1 cellular context compared by ENCODE assay signal in the genomic region with DNA sequence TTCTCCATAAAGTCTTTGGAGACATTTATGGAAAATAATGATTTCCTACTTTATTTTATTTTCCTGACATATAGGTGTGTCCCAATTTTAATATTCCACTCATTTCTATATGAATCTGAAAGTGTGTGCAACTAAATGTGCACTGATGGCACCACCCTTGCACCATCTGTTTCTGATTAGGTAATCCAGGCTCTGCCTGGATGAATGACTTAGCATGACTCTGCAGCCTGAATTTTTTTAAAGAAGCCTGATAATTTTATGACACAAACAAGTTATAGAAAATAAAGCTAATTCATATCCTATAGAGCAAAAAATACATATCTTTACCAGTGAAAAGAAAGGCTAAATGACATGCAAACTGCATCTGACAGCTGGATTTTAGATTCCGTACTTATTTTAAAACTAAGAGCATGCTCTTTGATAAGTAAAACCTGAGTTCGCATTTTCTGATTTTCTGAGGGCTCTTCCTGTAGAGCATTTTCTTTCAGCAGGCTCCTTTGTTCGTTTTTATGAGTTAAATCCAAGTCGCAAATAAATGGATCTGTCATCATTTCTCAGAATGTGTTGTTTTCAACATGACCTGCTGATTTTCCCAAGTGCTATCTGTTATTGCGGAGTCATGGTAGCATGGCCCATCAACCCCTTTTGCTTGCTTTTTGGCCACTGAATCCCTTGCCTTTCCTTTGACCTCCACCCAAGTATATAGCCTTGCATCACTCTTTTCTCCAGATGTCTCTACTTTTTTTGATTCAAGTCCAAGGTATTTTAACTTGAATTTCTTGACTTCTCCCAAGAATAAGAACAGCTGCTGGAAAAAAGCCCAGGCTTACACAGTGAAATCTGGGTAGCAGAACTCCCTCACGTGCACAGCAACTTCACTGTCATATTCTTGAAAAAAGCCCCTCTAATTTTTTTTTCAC.
TF ChIP-seq lines count a peak whose summit lies in the region.

No MANE protein-coding gene starts in this region.

TF ChIP-seq in K562, 482 proteins besides CTCF, POLR2A, EP300 and RAD21 (continued from another document and continues in another):
- TF ChIP-seq MGA (IDR thresholded peaks at IDR 0.05): peak; percentile 75
- TF ChIP-seq IFI16 (CRISPR knock-in tag; IDR thresholded peaks at IDR 0.05): no peak
- TF ChIP-seq ZNF280B (CRISPR knock-in tag; IDR thresholded peaks at IDR 0.05): no peak
- peak; percentile 60 for TF ChIP-seq ZFP36 (IDR thresholded peaks at IDR 0.05; ENCODE audit: low read depth, low read length, partially characterized antibody)
- TF ChIP-seq SAFB (IDR thresholded peaks at IDR 0.05; ENCODE audit: borderline replicate concordance, low read depth, low read length): no peak
- TF ChIP-seq ZNF408 (CRISPR knock-in tag; IDR thresholded peaks at IDR 0.05; ENCODE audit: low read depth): no peak
- no peak for TF ChIP-seq CREB1 (IDR thresholded peaks at IDR 0.05)
- no peak for TF ChIP-seq CREB1 (CRISPR knock-in tag; IDR thresholded peaks at IDR 0.05)
- TF ChIP-seq CEBPB (tag; IDR thresholded peaks at IDR 0.05): peak; percentile 96
- 0 out of 2 replicates have a peak, but pooled peaks have one; percentile 17 for TF ChIP-seq FOXM1 (IDR thresholded peaks at IDR 0.05; ENCODE audit: low read depth)
- no peak for TF ChIP-seq FOXM1 (CRISPR knock-in tag; IDR thresholded peaks at IDR 0.05; ENCODE audit: low read depth)
- TF ChIP-seq SOX6 (IDR thresholded peaks at IDR 0.05): peak; percentile 27; the same call in 1 of the 2 replicates
- peak in 1 of 2 experiments; percentile 74; a peak in 3 of 4 replicates for TF ChIP-seq RCOR1 (IDR thresholded peaks at IDR 0.05; ENCODE audit: borderline replicate concordance in 1 of 2, low read depth in 2 of 2, low read length in 2 of 2)
- TF ChIP-seq TBP (optimal IDR thresholded peaks at IDR 0.05; ENCODE audit: low read depth, low read length): peak; percentile 39
- TF ChIP-seq RB1 (IDR thresholded peaks at IDR 0.05; ENCODE audit: low read depth): no peak
- peak in 1 of 2 experiments; percentile 67; a peak in 2 of 4 replicates for TF ChIP-seq TBL1XR1 (IDR thresholded peaks at IDR 0.05; ENCODE audit: low read length in 2 of 2)
- peak in 1 of 2 experiments; percentile 10; a peak in 3 of 4 replicates for TF ChIP-seq FOXK2 (conservative IDR thresholded peaks at IDR 0.05 in 1 of 2, IDR thresholded peaks at IDR 0.05 in 1 of 2; ENCODE audit: low read depth in 2 of 2)
- TF ChIP-seq BCL6 (CRISPR knock-in tag; IDR thresholded peaks at IDR 0.05): 0 out of 2 replicates have a peak, but pooled peaks have one; percentile 3
- peak; percentile 45 for TF ChIP-seq RFX1 (IDR thresholded peaks at IDR 0.05)
- TF ChIP-seq SMARCA4 (IDR thresholded peaks at IDR 0.05): peak; percentile 92
- peak; percentile 91 for TF ChIP-seq ARID1B (IDR thresholded peaks at IDR 0.05)
- no peak for TF ChIP-seq NR4A1 (CRISPR knock-in tag; IDR thresholded peaks at IDR 0.05)
- peak; percentile 83 for TF ChIP-seq NR4A1 (tag; IDR thresholded peaks at IDR 0.05)
- peak; percentile 68 for TF ChIP-seq TEAD4 (IDR thresholded peaks at IDR 0.05; ENCODE audit: low read length)
- TF ChIP-seq TEAD4 (CRISPR knock-in tag; IDR thresholded peaks at IDR 0.05; ENCODE audit: borderline replicate concordance): no peak
- no peak for TF ChIP-seq GTF2F1 (IDR thresholded peaks at IDR 0.05; ENCODE audit: low read depth, low read length)
- no peak for TF ChIP-seq TARDBP (IDR thresholded peaks at IDR 0.05)
- TF ChIP-seq CBX3 (IDR thresholded peaks at IDR 0.05; ENCODE audit: borderline replicate concordance in 1 of 2, low read length in 2 of 2): peak in 1 of 2 experiments; percentile 50; a peak in 2 of 3 replicates
- TF ChIP-seq, protein P1, sequence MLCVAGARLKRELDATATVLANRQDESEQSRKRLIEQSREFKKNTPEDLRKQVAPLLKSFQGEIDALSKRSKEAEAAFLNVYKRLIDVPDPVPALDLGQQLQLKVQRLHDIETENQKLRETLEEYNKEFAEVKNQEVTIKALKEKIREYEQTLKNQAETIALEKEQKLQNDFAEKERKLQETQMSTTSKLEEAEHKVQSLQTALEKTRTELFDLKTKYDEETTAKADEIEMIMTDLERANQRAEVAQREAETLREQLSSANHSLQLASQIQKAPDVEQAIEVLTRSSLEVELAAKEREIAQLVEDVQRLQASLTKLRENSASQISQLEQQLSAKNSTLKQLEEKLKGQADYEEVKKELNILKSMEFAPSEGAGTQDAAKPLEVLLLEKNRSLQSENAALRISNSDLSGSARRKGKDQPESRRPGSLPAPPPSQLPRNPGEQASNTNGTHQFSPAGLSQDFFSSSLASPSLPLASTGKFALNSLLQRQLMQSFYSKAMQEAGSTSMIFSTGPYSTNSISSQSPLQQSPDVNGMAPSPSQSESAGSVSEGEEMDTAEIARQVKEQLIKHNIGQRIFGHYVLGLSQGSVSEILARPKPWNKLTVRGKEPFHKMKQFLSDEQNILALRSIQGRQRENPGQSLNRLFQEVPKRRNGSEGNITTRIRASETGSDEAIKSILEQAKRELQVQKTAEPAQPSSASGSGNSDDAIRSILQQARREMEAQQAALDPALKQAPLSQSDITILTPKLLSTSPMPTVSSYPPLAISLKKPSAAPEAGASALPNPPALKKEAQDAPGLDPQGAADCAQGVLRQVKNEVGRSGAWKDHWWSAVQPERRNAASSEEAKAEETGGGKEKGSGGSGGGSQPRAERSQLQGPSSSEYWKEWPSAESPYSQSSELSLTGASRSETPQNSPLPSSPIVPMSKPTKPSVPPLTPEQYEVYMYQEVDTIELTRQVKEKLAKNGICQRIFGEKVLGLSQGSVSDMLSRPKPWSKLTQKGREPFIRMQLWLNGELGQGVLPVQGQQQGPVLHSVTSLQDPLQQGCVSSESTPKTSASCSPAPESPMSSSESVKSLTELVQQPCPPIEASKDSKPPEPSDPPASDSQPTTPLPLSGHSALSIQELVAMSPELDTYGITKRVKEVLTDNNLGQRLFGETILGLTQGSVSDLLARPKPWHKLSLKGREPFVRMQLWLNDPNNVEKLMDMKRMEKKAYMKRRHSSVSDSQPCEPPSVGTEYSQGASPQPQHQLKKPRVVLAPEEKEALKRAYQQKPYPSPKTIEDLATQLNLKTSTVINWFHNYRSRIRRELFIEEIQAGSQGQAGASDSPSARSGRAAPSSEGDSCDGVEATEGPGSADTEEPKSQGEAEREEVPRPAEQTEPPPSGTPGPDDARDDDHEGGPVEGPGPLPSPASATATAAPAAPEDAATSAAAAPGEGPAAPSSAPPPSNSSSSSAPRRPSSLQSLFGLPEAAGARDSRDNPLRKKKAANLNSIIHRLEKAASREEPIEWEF (CRISPR knock-in tag; IDR thresholded peaks at IDR 0.05): peak; percentile 56; the same call in 1 of the 2 replicates
- peak; percentile 95 for TF ChIP-seq NFRKB (IDR thresholded peaks at IDR 0.05; ENCODE audit: low read depth)
- TF ChIP-seq ETV5 (CRISPR knock-in tag; IDR thresholded peaks at IDR 0.05; ENCODE audit: low read depth): no peak
- TF ChIP-seq SREBF1 (IDR thresholded peaks at IDR 0.05; ENCODE audit: borderline replicate concordance, low read depth, low read length): no peak
- TF ChIP-seq PBX2 (CRISPR knock-in tag; IDR thresholded peaks at IDR 0.05; ENCODE audit: low read depth): no peak
- TF ChIP-seq PBX2 (tag; conservative IDR thresholded peaks at IDR 0.05; ENCODE audit: low read depth): peak; percentile 85
- 0 out of 2 replicates have a peak, but pooled peaks have one; percentile 27 for TF ChIP-seq POLR2AphosphoS5 (IDR thresholded peaks at IDR 0.05; ENCODE audit: control insufficient read depth, insufficient read depth, low read depth, low read length)
- TF ChIP-seq RNF2 (IDR thresholded peaks at IDR 0.05): peak; percentile 49; the same call in 1 of the 2 replicates
